In genomic region chr7:150686030-150686626, GRCh38 we compare ENCODE assay signal across 8 cellular contexts. TPM values are rescaled to one million over a fixed set of nuclear protein-coding genes. Genes with fewer than 3 reads are reported as not detected.
A peak's percentile ranks its signal among the peaks of the same experiment; 100 is the strongest.
DNase-seq lines count a peak whose midpoint lies in the region; ATAC-seq and TF ChIP-seq lines count a peak whose summit lies in the region.

No MANE protein-coding gene starts in this region.

- H3K36me3 ChIP-seq in tibial nerve: peaks cover 0 to 11% (median 0%) of the 10 kb centered on the region in 3 donors

- TF ChIP-seq EP300 in tibial nerve (IDR thresholded peaks at IDR 0.05): no peak

- DNase-seq in activated CD8-positive, alpha-beta T cell treated with anti-CD3 and anti-CD28 coated beads, Interleukin-2, amount 10 ng/mL, durations not matched to agents 7 days and 5 days: peak; percentile 40
- DNase-seq in tibial nerve (ENCODE audit: low spot score in 2 of 2) (no peak), occipital lobe (lab: John Stamatoyannopoulos, UW) (no peak), mucosa of gallbladder (ENCODE audit: low spot score) (no peak)
- no peak for DNase-seq in effector CD8-positive, alpha-beta T cell (lab: John Stamatoyannopoulos, UW)

- H3K27ac ChIP-seq in layer of hippocampus (ENCODE audit: low read depth, low read length) (peak overlapping the region; percentile 54), tibial nerve (peak overlapping the region in 3 of 4 donors; percentile 65 to 81 (median 71))

- H3K27me3 Mint-ChIP-seq in activated CD8-positive, alpha-beta T cell treated with anti-CD3 and anti-CD28 coated beads, Interleukin-2, amount 10 ng/mL, durations not matched to agents 7 days and 5 days (ENCODE audit: low read depth): no peaks in the 10 kb centered on the region

- peaks cover 86% of the 10 kb centered on the region for H3K36me3 Mint-ChIP-seq in activated CD8-positive, alpha-beta T cell treated with anti-CD3 and anti-CD28 coated beads, Interleukin-2, amount 10 ng/mL, durations not matched to agents 7 days and 5 days (ENCODE audit: low read depth)

- WGBS in tibial nerve, 2 donors: 57 to 61% methylated on average over 9 of the region's 9 CpGs

- peaks cover 0 to 4% (median 2%) of the 10 kb centered on the region in 4 donors for H3K4me1 ChIP-seq in tibial nerve

- POLR2A ChIA-PET in activated CD8-positive, alpha-beta T cell treated with anti-CD3 and anti-CD28 coated beads, Interleukin-2, amount 10 ng/mL, durations not matched to agents 7 days and 5 days (lab: Charles Lee): interaction anchor here (0.8 to 2.3 kb wide), 19 partner anchors 9 to 237 kb away, joined by 3 to 15 read pairs (median 5); partner anchors contain the start of genes GIMAP1, GIMAP4, GIMAP5 and GIMAP7

- H3K9me3 Mint-ChIP-seq in activated CD8-positive, alpha-beta T cell treated with anti-CD3 and anti-CD28 coated beads, Interleukin-2, amount 10 ng/mL, durations not matched to agents 7 days and 5 days (ENCODE audit: insufficient read depth): peaks cover 44% of the 10 kb centered on the region

- ATAC-seq in HG02759 (IDR thresholded peaks at IDR 0.05; ENCODE audit: unreplicated experiment): peak; percentile 44
- ATAC-seq in activated CD8-positive, alpha-beta T cell treated with anti-CD3 and anti-CD28 coated beads, Interleukin-2, amount 10 ng/mL, durations not matched to agents 7 days and 5 days: peak; percentile 40

- peaks cover 75% of the 10 kb centered on the region for H3K4me1 Mint-ChIP-seq in activated CD8-positive, alpha-beta T cell treated with anti-CD3 and anti-CD28 coated beads, Interleukin-2, amount 10 ng/mL, durations not matched to agents 7 days and 5 days (ENCODE audit: low read depth)

- peak overlapping the region; percentile 95 for H3K4me3 Mint-ChIP-seq in activated CD8-positive, alpha-beta T cell treated with anti-CD3 and anti-CD28 coated beads, Interleukin-2, amount 10 ng/mL, durations not matched to agents 7 days and 5 days

- TF ChIP-seq CTCF in tibial nerve (IDR thresholded peaks at IDR 0.05): no peak

- CTCF ChIA-PET in activated CD8-positive, alpha-beta T cell treated with anti-CD3 and anti-CD28 coated beads, Interleukin-2, amount 10 ng/mL, durations not matched to agents 7 days and 5 days (lab: Charles Lee): interaction anchor here (0.7 to 2.8 kb wide), 20 partner anchors 10 to 275 kb away, joined by 3 to 9 read pairs (median 4); partner anchors contain the start of genes GIMAP1, GIMAP6 and GIMAP7

- H3K9me3 ChIP-seq in tibial nerve: peaks cover 0 to 2% (median 0%) of the 10 kb centered on the region in 4 donors

- H3K4me3 ChIP-seq in GM08714 (ENCODE audit: low read length) (peak overlapping the region; percentile 92), tibial nerve (peak overlapping the region; percentile 17 to 52 (median 36))

- H3K27me3 ChIP-seq in layer of hippocampus (ENCODE audit: control insufficient read depth, insufficient read depth, low read length): no peaks in the 10 kb centered on the region
- no peaks in the 10 kb centered on the region for H3K27me3 ChIP-seq in tibial nerve

- no peak for TF ChIP-seq POLR2A in tibial nerve (IDR thresholded peaks at IDR 0.05)

- H3K27ac Mint-ChIP-seq in activated CD8-positive, alpha-beta T cell treated with anti-CD3 and anti-CD28 coated beads, Interleukin-2, amount 10 ng/mL, durations not matched to agents 7 days and 5 days: peak overlapping the region; percentile 97

RNA-seq across cellular contexts. Expression of gene GIMAP2, which starts 0.6 kb away (rescaled TPM):
- 10 to 100 TPM; 79.0 to 82.9 TPM for total RNA-seq in activated CD8-positive, alpha-beta T cell treated with anti-CD3 and anti-CD28 coated beads, Interleukin-2, amount 10 ng/mL, durations not matched to agents 7 days and 5 days
- 10 to 100 TPM in 1 of 4 donors, 1 to 10 TPM in 3; 6.3 to 22.0 (median 7.8) TPM for total RNA-seq in tibial nerve
- total RNA-seq in occipital lobe: 4.4 TPM
- 19.1 TPM for total RNA-seq in mucosa of gallbladder

RNA-seq across cellular contexts. Expression of gene GIMAP1, which starts 30.3 kb away (rescaled TPM):
- 10 to 100 TPM; 19.0 to 20.2 TPM for total RNA-seq in activated CD8-positive, alpha-beta T cell treated with anti-CD3 and anti-CD28 coated beads, Interleukin-2, amount 10 ng/mL, durations not matched to agents 7 days and 5 days
- total RNA-seq in tibial nerve: 10 to 100 TPM in 1 of 4 donors, 1 to 10 TPM in 3; 4.0 to 10.4 (median 8.4) TPM
- 0.94 TPM for total RNA-seq in occipital lobe
- total RNA-seq in mucosa of gallbladder: 5.1 TPM

RNA-seq across cellular contexts. Expression of gene GIMAP5, which starts 51.1 kb away (rescaled TPM):
- 10 to 100 TPM; 56.3 to 63.3 TPM for total RNA-seq in activated CD8-positive, alpha-beta T cell treated with anti-CD3 and anti-CD28 coated beads, Interleukin-2, amount 10 ng/mL, durations not matched to agents 7 days and 5 days
- total RNA-seq in tibial nerve (10 to 100 TPM; 22.0 to 36.7 (median 33.4) TPM), occipital lobe (3.7 TPM), mucosa of gallbladder (9.8 TPM)

RNA-seq across cellular contexts. Expression of gene GIMAP6, which starts 53.9 kb away (rescaled TPM):
- 10 to 100 TPM; 88.9 to 93.3 TPM for total RNA-seq in activated CD8-positive, alpha-beta T cell treated with anti-CD3 and anti-CD28 coated beads, Interleukin-2, amount 10 ng/mL, durations not matched to agents 7 days and 5 days
- 10 to 100 TPM; 14.4 to 68.8 (median 29.4) TPM for total RNA-seq in tibial nerve
- 5.5 TPM for total RNA-seq in occipital lobe
- total RNA-seq in mucosa of gallbladder: 20.5 TPM
